Comparison of ENCODE assay signal across 14 cellular contexts in the genomic region with DNA sequence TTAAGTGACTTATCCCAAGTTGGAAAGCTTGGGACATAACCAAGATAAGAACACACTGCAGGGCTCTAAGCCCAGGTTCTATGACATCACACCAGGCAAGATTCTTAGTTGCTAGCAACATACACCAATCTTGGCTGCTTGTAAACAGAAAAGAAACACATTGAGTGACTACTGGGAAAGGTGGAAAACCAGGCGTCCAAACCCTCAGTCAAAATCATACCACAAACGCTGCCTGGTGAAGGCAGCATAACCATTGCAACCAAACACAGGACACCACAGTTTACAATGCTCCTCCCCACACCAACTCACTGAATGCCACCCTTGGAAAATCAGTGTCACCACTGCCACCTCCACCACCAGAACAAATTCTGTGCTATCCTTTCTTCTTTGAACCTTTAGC.
DNase-seq lines count a peak whose midpoint lies in the region; ATAC-seq and TF ChIP-seq lines count a peak whose summit lies in the region.
"Had no signal": no experiment of that assay in that cellular context is flagged by ENCODE, and none has a peak within 500 bp of the region (broad histone marks: within the 10 kb centered on the region; RNA-seq: fewer than 3 reads in every experiment).

No MANE protein-coding gene starts in this region.

- no peak for ATAC-seq in HG03460 (IDR thresholded peaks at IDR 0.05; ENCODE audit: unreplicated experiment)
- ATAC-seq: GM12878, HepG2, T-helper 17 cell had no signal

- H3K4me1 ChIP-seq in CD8-positive, alpha-beta memory T cell (ENCODE audit: insufficient read depth, low read length) = no peaks in the 10 kb centered on the region

- no peak overlapping the region for H3K27ac ChIP-seq in CD8-positive, alpha-beta memory T cell (ENCODE audit: low read depth, low read length)
- H3K27ac ChIP-seq: C4-2B had no signal

- no peaks in the 10 kb centered on the region for H3K9me3 Mint-ChIP-seq in CD8-positive, alpha-beta memory T cell
- H3K9me3 Mint-ChIP-seq: activated CD4-positive, alpha-beta memory T cell treated with anti-CD3 and anti-CD28 coated beads, Interleukin-2, amount 10 ng/mL, durations not matched to agents 7 days and 5 days had no signal

- CTCF ChIA-PET in CD8-positive, alpha-beta memory T cell (lab: Charles Lee) = no interaction called here

- no peaks in the 10 kb centered on the region for H3K9me3 ChIP-seq in MG63
- no peaks in the 10 kb centered on the region for H3K9me3 ChIP-seq in CD8-positive, alpha-beta memory T cell (ENCODE audit: low read length)

- POLR2A ChIA-PET in CD8-positive, alpha-beta memory T cell (lab: Charles Lee) = no interaction called here

- TF ChIP-seq CTCF in AG09309 (IDR thresholded peaks at IDR 0.05; ENCODE audit: control insufficient read depth, insufficient read depth, low read depth, low read length, missing control alignments) (no peak), fibroblast of villous mesenchyme (IDR thresholded peaks at IDR 0.05; ENCODE audit: insufficient read depth, low read depth, low read length) (no peak)

- DNase-seq in AG09309 (ENCODE audit: low read depth) = peak; percentile 16
- DNase-seq in MG63 = peak; percentile 10
- DNase-seq in fibroblast of villous mesenchyme (ENCODE audit: low read depth) = peak; percentile 30
- DNase-seq in mucosa of gallbladder (ENCODE audit: low spot score) = peak; percentile 24
- no peak for DNase-seq in stimulated activated naive CD4-positive, alpha-beta T cell (lab: John Stamatoyannopoulos, UW)
- DNase-seq in CD8-positive, alpha-beta memory T cell = no peak
- DNase-seq in KG1 (lab: John Stamatoyannopoulos, UW) = no peak
- DNase-seq: activated CD4-positive, alpha-beta memory T cell treated with anti-CD3 and anti-CD28 coated beads, Interleukin-2, amount 10 ng/mL, durations not matched to agents 7 days and 5 days; activated gamma-delta T cell treated with Interleukin-2 at 50 U/mL for 16 hours; T-helper 17 cell had no signal

- H3K4me3 ChIP-seq in AG09309 (ENCODE audit: control insufficient read depth, low read depth, low read length) (no peak overlapping the region), MG63 (no peak overlapping the region), fibroblast of villous mesenchyme (ENCODE audit: low read depth, low read length) (no peak overlapping the region)
- H3K4me3 ChIP-seq in CD8-positive, alpha-beta memory T cell (ENCODE audit: low read length) = no peak overlapping the region
- H3K4me3 ChIP-seq: GM12878 had no signal

- no peaks in the 10 kb centered on the region for H3K4me1 Mint-ChIP-seq in CD8-positive, alpha-beta memory T cell

- no peak overlapping the region for H3K4me3 Mint-ChIP-seq in CD8-positive, alpha-beta memory T cell
- H3K4me3 Mint-ChIP-seq: activated CD4-positive, alpha-beta memory T cell treated with anti-CD3 and anti-CD28 coated beads, Interleukin-2, amount 10 ng/mL, durations not matched to agents 7 days and 5 days; T-helper 17 cell had no signal

- H3K27me3 Mint-ChIP-seq in CD8-positive, alpha-beta memory T cell = peaks cover 8 to 20% of the 10 kb centered on the region in 2 donors

- H3K27ac Mint-ChIP-seq in CD8-positive, alpha-beta memory T cell = no peak overlapping the region
- H3K27ac Mint-ChIP-seq: activated CD4-positive, alpha-beta memory T cell treated with anti-CD3 and anti-CD28 coated beads, Interleukin-2, amount 10 ng/mL, durations not matched to agents 7 days and 5 days; T-helper 17 cell had no signal

- H3K36me3 Mint-ChIP-seq in CD8-positive, alpha-beta memory T cell = no peaks in the 10 kb centered on the region

- no peaks in the 10 kb centered on the region for H3K36me3 ChIP-seq in MG63
- H3K36me3 ChIP-seq in CD8-positive, alpha-beta memory T cell (ENCODE audit: insufficient read depth, low read length) = no peaks in the 10 kb centered on the region

- no peaks in the 10 kb centered on the region for H3K27me3 ChIP-seq in MG63
- H3K27me3 ChIP-seq in CD8-positive, alpha-beta memory T cell (ENCODE audit: insufficient read depth, low read length, poor library complexity, severe bottlenecking) = no peaks in the 10 kb centered on the region

Comparison
In these comparisons a context has a peak if more than half of its experiments do, and no peak if none do; other contexts are left out.
1. DNase-seq: peak in AG09309 (single experiment), MG63 (single experiment), fibroblast of villous mesenchyme (single experiment) and mucosa of gallbladder (single experiment); none in stimulated activated naive CD4-positive, alpha-beta T cell (0 of 6), CD8-positive, alpha-beta memory T cell (0 of 5) and KG1 (single experiment).